In the genomic region with DNA sequence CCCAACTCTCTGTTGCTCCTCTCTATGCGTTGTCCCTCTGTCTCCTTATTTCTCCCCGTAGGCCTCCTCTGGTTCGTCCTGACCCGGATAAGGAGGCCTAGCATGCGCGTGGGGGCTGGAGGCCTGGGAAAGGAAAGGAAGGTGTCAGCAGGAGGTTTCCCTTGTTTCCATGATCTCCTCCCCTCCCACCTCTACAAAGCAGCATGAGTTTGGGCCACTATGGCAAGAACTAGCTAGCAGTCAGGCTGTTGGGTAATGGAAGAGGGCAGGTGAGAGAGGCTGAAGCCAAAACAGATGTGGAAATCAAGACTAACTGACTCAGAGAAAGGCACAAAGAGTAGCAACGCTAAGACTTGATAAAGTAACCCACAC, we compare ENCODE assay signal across 7 cellular contexts. TPM values are rescaled to one million over a fixed set of nuclear protein-coding genes. Genes with fewer than 3 reads are reported as not detected.
A peak's percentile ranks its signal among the peaks of the same experiment; 100 is the strongest.
DNase-seq lines count a peak whose midpoint lies in the region; ATAC-seq and TF ChIP-seq lines count a peak whose summit lies in the region.
"Had no signal": no experiment of that assay in that cellular context is flagged by ENCODE, and none has a peak within 500 bp of the region (broad histone marks: within the 10 kb centered on the region; RNA-seq: fewer than 3 reads in every experiment).

No MANE protein-coding gene starts in this region.

- peak overlapping the region; percentile 81 to 93 for H3K4me3 ChIP-seq in right atrium auricular region
- peak overlapping the region; percentile 89 for H3K4me3 ChIP-seq in thymus (ENCODE audit: low read length)

- CTCF ChIA-PET in activated CD8-positive, alpha-beta memory T cell treated with anti-CD3 and anti-CD28 coated beads, Interleukin-2, amount 10 ng/mL, durations not matched to agents 7 days and 5 days (lab: Charles Lee) = interaction anchor here (1.0 to 3.7 kb wide), 3 partner anchors 8 to 47 kb away, joined by 3 to 11 read pairs (median 4); partner anchors contain the start of gene TNFAIP8L2

- peak overlapping the region; percentile 85 for H3K4me3 Mint-ChIP-seq in activated CD8-positive, alpha-beta memory T cell treated with anti-CD3 and anti-CD28 coated beads, Interleukin-2, amount 10 ng/mL, durations not matched to agents 7 days and 5 days

- H3K27ac ChIP-seq in right atrium auricular region (peak overlapping the region; percentile 88 to 92), thymus (ENCODE audit: low read depth) (no peak overlapping the region)

- no peak for DNase-seq in activated CD8-positive, alpha-beta memory T cell treated with anti-CD3 and anti-CD28 coated beads, Interleukin-2, amount 10 ng/mL, durations not matched to agents 7 days and 5 days
- DNase-seq in activated CD8-positive, alpha-beta memory T cell treated with anti-CD3 and anti-CD28 coated beads for 24 hours = no peak
- no peak for DNase-seq in right atrium auricular region (ENCODE audit: low spot score)
- DNase-seq in HuH-7 (ENCODE audit: low spot score) = no peak

- WGBS in thymus = 25% methylated on average over 7 of the region's 7 CpGs

- H3K4me1 Mint-ChIP-seq in activated CD8-positive, alpha-beta memory T cell treated with anti-CD3 and anti-CD28 coated beads, Interleukin-2, amount 10 ng/mL, durations not matched to agents 7 days and 5 days = peaks cover 10% of the 10 kb centered on the region

- H3K9me3 ChIP-seq in right atrium auricular region (no peaks in the 10 kb centered on the region), thymus (ENCODE audit: control insufficient read depth) (no peaks in the 10 kb centered on the region)

- peaks cover 0 to 48% of the 10 kb centered on the region in 2 donors for H3K4me1 ChIP-seq in right atrium auricular region
- H3K4me1 ChIP-seq in thymus (ENCODE audit: control insufficient read depth, insufficient read depth, low read length) = peaks cover 6% of the 10 kb centered on the region

- H3K36me3 Mint-ChIP-seq in activated CD8-positive, alpha-beta memory T cell treated with anti-CD3 and anti-CD28 coated beads, Interleukin-2, amount 10 ng/mL, durations not matched to agents 7 days and 5 days = no peaks in the 10 kb centered on the region

- no peak for ATAC-seq in activated CD8-positive, alpha-beta memory T cell treated with anti-CD3 and anti-CD28 coated beads, Interleukin-2, amount 10 ng/mL, durations not matched to agents 7 days and 5 days
- ATAC-seq in GM19395 (IDR thresholded peaks at IDR 0.05; ENCODE audit: unreplicated experiment) = no peak

- H3K9me3 Mint-ChIP-seq in activated CD8-positive, alpha-beta memory T cell treated with anti-CD3 and anti-CD28 coated beads, Interleukin-2, amount 10 ng/mL, durations not matched to agents 7 days and 5 days (ENCODE audit: low read depth) = no peaks in the 10 kb centered on the region

- peak overlapping the region; percentile 50 for H3K27ac Mint-ChIP-seq in activated CD8-positive, alpha-beta memory T cell treated with anti-CD3 and anti-CD28 coated beads, Interleukin-2, amount 10 ng/mL, durations not matched to agents 7 days and 5 days

- TF ChIP-seq CTCF in right atrium auricular region (IDR thresholded peaks at IDR 0.05) = no peak

- H3K36me3 ChIP-seq in right atrium auricular region = no peaks in the 10 kb centered on the region
- H3K36me3 ChIP-seq in thymus (ENCODE audit: control insufficient read depth, insufficient read depth) = no peaks in the 10 kb centered on the region

- H3K27me3 Mint-ChIP-seq in activated CD8-positive, alpha-beta memory T cell treated with anti-CD3 and anti-CD28 coated beads, Interleukin-2, amount 10 ng/mL, durations not matched to agents 7 days and 5 days = peaks cover 24% of the 10 kb centered on the region

- H3K27me3 ChIP-seq in right atrium auricular region = no peaks in the 10 kb centered on the region
- no peaks in the 10 kb centered on the region for H3K27me3 ChIP-seq in thymus (ENCODE audit: control insufficient read depth, insufficient read depth)

RNA-seq across cellular contexts. Expression of gene SEMA6C, which starts 0.7 kb away (rescaled TPM):
- 1 to 10 TPM in 1 of 2 experiments, under 1 TPM in 1; 0.84 to 1.7 TPM for total RNA-seq in activated CD8-positive, alpha-beta memory T cell treated with anti-CD3 and anti-CD28 coated beads, Interleukin-2, amount 10 ng/mL, durations not matched to agents 7 days and 5 days
- total RNA-seq in right atrium auricular region = 10 to 100 TPM; 40.0 to 60.7 TPM
- polyA plus RNA-seq in thymus = 24.3 TPM

RNA-seq across cellular contexts. Expression of gene TNFAIP8L2, which starts 9.3 kb away (rescaled TPM):
- total RNA-seq in activated CD8-positive, alpha-beta memory T cell treated with anti-CD3 and anti-CD28 coated beads, Interleukin-2, amount 10 ng/mL, durations not matched to agents 7 days and 5 days = 10 to 100 TPM; 14.5 to 17.6 TPM
- 1 to 10 TPM in 1 of 2 donors, under 1 TPM in 1; 0.56 to 4.8 TPM for total RNA-seq in right atrium auricular region
- 32.8 TPM for polyA plus RNA-seq in thymus
- total RNA-seq: Daoy had no signal

RNA-seq across cellular contexts. Expression of gene LYSMD1, which starts 18.6 kb away (rescaled TPM):
- 1 to 10 TPM; 4.4 to 4.9 TPM for total RNA-seq in activated CD8-positive, alpha-beta memory T cell treated with anti-CD3 and anti-CD28 coated beads, Interleukin-2, amount 10 ng/mL, durations not matched to agents 7 days and 5 days
- total RNA-seq in right atrium auricular region = 10 to 100 TPM; 14.6 to 16.1 TPM
- polyA plus RNA-seq in thymus = 7.7 TPM

RNA-seq across cellular contexts. Expression of gene SCNM1, which starts 18.8 kb away (rescaled TPM):
- 10 to 100 TPM; 60.6 to 69.6 TPM for total RNA-seq in activated CD8-positive, alpha-beta memory T cell treated with anti-CD3 and anti-CD28 coated beads, Interleukin-2, amount 10 ng/mL, durations not matched to agents 7 days and 5 days
- 10 to 100 TPM; 14.4 to 14.7 TPM for total RNA-seq in right atrium auricular region
- 75.2 TPM for polyA plus RNA-seq in thymus

RNA-seq across cellular contexts. Expression of gene TMOD4, which starts 28.7 kb away (rescaled TPM):
- 1 to 10 TPM; 2.9 to 3.6 TPM for total RNA-seq in activated CD8-positive, alpha-beta memory T cell treated with anti-CD3 and anti-CD28 coated beads, Interleukin-2, amount 10 ng/mL, durations not matched to agents 7 days and 5 days
- not detected for total RNA-seq in right atrium auricular region
- polyA plus RNA-seq in thymus = 1.0 TPM

Comparison
In these comparisons a context has a peak if more than half of its experiments do, and no peak if none do; other contexts are left out.
1. RNA of gene SEMA6C, which starts 0.7 kb away (total RNA-seq): 40.0 to 60.7 TPM in right atrium auricular region; 0.84 to 1.7 TPM in activated CD8-positive, alpha-beta memory T cell treated with anti-CD3 and anti-CD28 coated beads, Interleukin-2, amount 10 ng/mL, durations not matched to agents 7 days and 5 days; every median in the first group is over 10 times any median in the second.